In genomic region chr1:208243851-208244583, GRCh38 we compare ENCODE assay signal across 9 cellular contexts. TPM values are rescaled to one million over a fixed set of nuclear protein-coding genes. Genes with fewer than 3 reads are reported as not detected.
DNase-seq lines count a peak whose midpoint lies in the region; ATAC-seq, FAIRE-seq and TF ChIP-seq lines count a peak whose summit lies in the region.
"Had no signal": no experiment of that assay in that cellular context is flagged by ENCODE, and none has a peak within 500 bp of the region (broad histone marks: within the 10 kb centered on the region; RNA-seq: fewer than 3 reads in every experiment).

A gene with protein sequence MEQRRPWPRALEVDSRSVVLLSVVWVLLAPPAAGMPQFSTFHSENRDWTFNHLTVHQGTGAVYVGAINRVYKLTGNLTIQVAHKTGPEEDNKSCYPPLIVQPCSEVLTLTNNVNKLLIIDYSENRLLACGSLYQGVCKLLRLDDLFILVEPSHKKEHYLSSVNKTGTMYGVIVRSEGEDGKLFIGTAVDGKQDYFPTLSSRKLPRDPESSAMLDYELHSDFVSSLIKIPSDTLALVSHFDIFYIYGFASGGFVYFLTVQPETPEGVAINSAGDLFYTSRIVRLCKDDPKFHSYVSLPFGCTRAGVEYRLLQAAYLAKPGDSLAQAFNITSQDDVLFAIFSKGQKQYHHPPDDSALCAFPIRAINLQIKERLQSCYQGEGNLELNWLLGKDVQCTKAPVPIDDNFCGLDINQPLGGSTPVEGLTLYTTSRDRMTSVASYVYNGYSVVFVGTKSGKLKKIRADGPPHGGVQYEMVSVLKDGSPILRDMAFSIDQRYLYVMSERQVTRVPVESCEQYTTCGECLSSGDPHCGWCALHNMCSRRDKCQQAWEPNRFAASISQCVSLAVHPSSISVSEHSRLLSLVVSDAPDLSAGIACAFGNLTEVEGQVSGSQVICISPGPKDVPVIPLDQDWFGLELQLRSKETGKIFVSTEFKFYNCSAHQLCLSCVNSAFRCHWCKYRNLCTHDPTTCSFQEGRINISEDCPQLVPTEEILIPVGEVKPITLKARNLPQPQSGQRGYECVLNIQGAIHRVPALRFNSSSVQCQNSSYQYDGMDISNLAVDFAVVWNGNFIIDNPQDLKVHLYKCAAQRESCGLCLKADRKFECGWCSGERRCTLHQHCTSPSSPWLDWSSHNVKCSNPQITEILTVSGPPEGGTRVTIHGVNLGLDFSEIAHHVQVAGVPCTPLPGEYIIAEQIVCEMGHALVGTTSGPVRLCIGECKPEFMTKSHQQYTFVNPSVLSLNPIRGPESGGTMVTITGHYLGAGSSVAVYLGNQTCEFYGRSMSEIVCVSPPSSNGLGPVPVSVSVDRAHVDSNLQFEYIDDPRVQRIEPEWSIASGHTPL (N-terminal part only) (minus strand): TSS chr1:208244384. CDS start chr1:208217922, 26,462 bp downstream.

- H3K4me1 ChIP-seq in HepG2 (ENCODE audit: insufficient read depth, low read length), result peaks cover 64% of the 10 kb centered on the region

- TF ChIP-seq CTCF in HepG2 (CRISPR knock-in tag; IDR thresholded peaks at IDR 0.05), result no peak; the same call in 1 of the 2 replicates

- peak within 1 kb of the TSS; percentile 51 for H3K9ac ChIP-seq in HepG2 (ENCODE audit: insufficient read depth, low read depth, low read length)

- TF ChIP-seq POLR2A in HepG2 (IDR thresholded peaks at IDR 0.05; ENCODE audit: insufficient read depth in 1 of 2, low read depth in 2 of 2, low read length in 2 of 2), result no peak

- H4K20me1 ChIP-seq in HepG2 (ENCODE audit: insufficient read depth, low read length), result no peaks in the 10 kb centered on the region

- H3K79me2 ChIP-seq in HepG2 (ENCODE audit: insufficient read depth, low read length), result no peaks in the 10 kb centered on the region

- DNase-seq in DMS114 treated with DMSO at 0.1 percent for 48 hours (lab: John Stamatoyannopoulos, UW; ENCODE audit: unreplicated experiment), result peak; percentile 7
- DNase-seq in NCI-H526 (lab: John Stamatoyannopoulos, UW), result peak; percentile 57 to 87
- DNase-seq in activated CD4-positive, alpha-beta T cell treated with anti-CD3 and anti-CD28 coated beads, Interleukin-2, amount 50 U/mL, for 48 hours, result peak; percentile 57 to 65
- DNase-seq in dermis microvascular lymphatic vessel endothelial cell (ENCODE audit: low read depth in 2 of 2), result peak in 1 of 2 donors; percentile 81
- peak; percentile 52 for DNase-seq in HepG2 (ENCODE audit: low spot score)
- DNase-seq in stimulated activated CD4-positive, alpha-beta T cell treated with anti-CD3 and anti-CD28 coated beads, Interleukin-4, amount 100 ng/mL, for 4 hours, result peak; percentile 41 to 52

- TF ChIP-seq EP300 in HepG2 (IDR thresholded peaks at IDR 0.05; ENCODE audit: low read depth in 2 of 2, low read length in 2 of 2) (no peak), HepG2 (CRISPR knock-in tag; IDR thresholded peaks at IDR 0.05; ENCODE audit: borderline replicate concordance) (no peak)

- intact Hi-C loops in HepG2 (cut with micrococcal nuclease; ENCODE audit: unreplicated experiment), result no loop called here

- no peaks in the 10 kb centered on the region for H3K36me3 ChIP-seq in HepG2 (replicated peaks in 1 of 2; ENCODE audit: control insufficient read depth in 1 of 2, insufficient read depth in 2 of 2, low read length in 2 of 2)

- peak within 1 kb of the TSS; percentile 11 for H3K27ac ChIP-seq in HepG2 (ENCODE audit: extremely low read length, insufficient read depth, low read length)

- no peak within 1 kb of the TSS for H2AFZ ChIP-seq in HepG2 (ENCODE audit: low read length)

- WGBS in HepG2 (ENCODE audit: low lambda C conversion rate), result under 1% methylated on average over 29 of the region's 84 CpGs

- H3K9me3 ChIP-seq in HepG2 (ENCODE audit: low read length), result no peaks in the 10 kb centered on the region

- CTCF ChIA-PET in HepG2 (lab: Yijun Ruan, JAX; ENCODE audit: low intra/inter-chr PET ratio, low total read pairs), result interaction anchor here (2.0 to 2.2 kb wide), 2 partner anchors 112 to 222 kb away, joined by 17 to 24 read pairs; no protein-coding TSS in a partner anchor

- TF ChIP-seq RAD21 in HepG2 (CRISPR knock-in tag; IDR thresholded peaks at IDR 0.05), result no peak; the same call in 1 of the 2 replicates

- POLR2A ChIA-PET in HepG2 (lab: Yijun Ruan, JAX), result interaction anchor here (0.9 to 1.9 kb wide), 8 partner anchors 9 to 124 kb away, joined by 3 to 8 read pairs (median 4); no protein-coding TSS in a partner anchor

- in situ Hi-C loops in HepG2 (cut with HindIII; ENCODE audit: extremely low pct_ligation_motif_present, low pct_unique_long_range_greater_than_20kb), result loop anchor here (5.0 kb wide), 1 partner anchor 112 kb away; no protein-coding TSS in a partner anchor

- no peak for FAIRE-seq in HepG2 (lab: Jason Lieb, UNC)
- FAIRE-seq: TTC549 had no signal

- H3K27me3 ChIP-seq in HepG2 (ENCODE audit: control insufficient read depth in 1 of 2, insufficient read depth in 2 of 2, low read length in 2 of 2), result peaks cover 0 to 21% of the 10 kb centered on the region in 2 experiments; a peak in 2 of 5 replicates

- BruUV-seq in HepG2 (replicated peaks; lab: Mats Ljungman, UMichigan), result no TSS peak

- peak within 1 kb of the TSS; percentile 65 to 81 (median 80) for H3K4me3 ChIP-seq in HepG2 (replicated peaks in 1 of 3; ENCODE audit: insufficient read depth in 1 of 3, low read depth in 2 of 3, low read length in 3 of 3)

- peak within 1 kb of the TSS; percentile 92 for H3K4me2 ChIP-seq in HepG2 (ENCODE audit: low read depth, low read length)

- ATAC-seq in HG03039 (IDR thresholded peaks at IDR 0.05; ENCODE audit: unreplicated experiment), result peak; percentile 45
- ATAC-seq in HepG2, result peak; percentile 67
- no peak for ATAC-seq in HG02642 (IDR thresholded peaks at IDR 0.05; ENCODE audit: poor library complexity, unreplicated experiment)

TF ChIP-seq in HepG2, 621 proteins besides CTCF, POLR2A, EP300 and RAD21 (continues in another document):
- TF ChIP-seq NR2F2 (IDR thresholded peaks at IDR 0.05; ENCODE audit: borderline replicate concordance, low read depth), result no peak
- no peak for TF ChIP-seq ERF (CRISPR knock-in tag; IDR thresholded peaks at IDR 0.05)
- no peak for TF ChIP-seq TOPORS (CRISPR knock-in tag; IDR thresholded peaks at IDR 0.05)
- TF ChIP-seq ZFY (CRISPR knock-in tag; IDR thresholded peaks at IDR 0.05), result peak; percentile 8; the same call in 1 of the 2 replicates
- TF ChIP-seq ZNF746 (CRISPR knock-in tag; IDR thresholded peaks at IDR 0.05), result no peak
- no peak for TF ChIP-seq JDP2 (CRISPR knock-in tag; IDR thresholded peaks at IDR 0.05; ENCODE audit: borderline replicate concordance)
- TF ChIP-seq ISL2 (CRISPR knock-in tag; IDR thresholded peaks at IDR 0.05), result no peak
- TF ChIP-seq ZNF546 (CRISPR knock-in tag; conservative IDR thresholded peaks at IDR 0.05), result no peak
- TF ChIP-seq SIX4 (CRISPR knock-in tag; IDR thresholded peaks at IDR 0.05), result no peak
- TF ChIP-seq FOXJ3 (CRISPR knock-in tag; IDR thresholded peaks at IDR 0.05; ENCODE audit: borderline replicate concordance), result no peak
- peak; percentile 54; the same call in 1 of the 2 replicates for TF ChIP-seq SAP130 (CRISPR knock-in tag; IDR thresholded peaks at IDR 0.05; ENCODE audit: low read depth)
- TF ChIP-seq KAT7 (CRISPR knock-in tag; IDR thresholded peaks at IDR 0.05; ENCODE audit: borderline replicate concordance), result no peak
- TF ChIP-seq, protein P1, sequence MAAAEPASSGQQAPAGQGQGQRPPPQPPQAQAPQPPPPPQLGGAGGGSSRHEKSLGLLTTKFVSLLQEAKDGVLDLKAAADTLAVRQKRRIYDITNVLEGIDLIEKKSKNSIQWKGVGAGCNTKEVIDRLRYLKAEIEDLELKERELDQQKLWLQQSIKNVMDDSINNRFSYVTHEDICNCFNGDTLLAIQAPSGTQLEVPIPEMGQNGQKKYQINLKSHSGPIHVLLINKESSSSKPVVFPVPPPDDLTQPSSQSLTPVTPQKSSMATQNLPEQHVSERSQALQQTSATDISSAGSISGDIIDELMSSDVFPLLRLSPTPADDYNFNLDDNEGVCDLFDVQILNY (CRISPR knock-in tag; conservative IDR thresholded peaks at IDR 0.05), result no peak
- TF ChIP-seq ZNF441 (CRISPR knock-in tag; IDR thresholded peaks at IDR 0.05; ENCODE audit: borderline replicate concordance), result no peak
- no peak for TF ChIP-seq ZBTB25 (CRISPR knock-in tag; IDR thresholded peaks at IDR 0.05)

RNA-seq across cellular contexts. Expression of the gene that starts here (rescaled TPM):
- 40.8 and 54.7 TPM in 2 replicates for total RNA-seq in dermis microvascular lymphatic vessel endothelial cell
- 0.24 and 1.1 TPM in 2 replicates for total RNA-seq in HepG2 (2016; rRNA removed; fragmentation: Illumina TruSeq; extraction: Trizol)
- under 0.01 and 0.18 TPM in 2 replicates for total RNA-seq in HepG2 (2016; cell fraction: cytosol; rRNA removed; fragmentation: Illumina TruSeq; extraction: Trizol; ENCODE audit: low read depth)
- total RNA-seq in HepG2 (2016; cell fraction: insoluble cytoplasmic fraction; rRNA removed; fragmentation: Illumina TruSeq; extraction: Trizol), result 0.22 and 0.71 TPM in 2 replicates
- 0.28 and 0.49 TPM in 2 replicates for total RNA-seq in HepG2 (2016; cell fraction: membrane; rRNA removed; fragmentation: Illumina TruSeq; extraction: Trizol)
- 1.5 and 1.9 TPM in 2 replicates for total RNA-seq in HepG2 (2016; cell fraction: nucleus; rRNA removed; fragmentation: Illumina TruSeq; extraction: Trizol)
- polyA plus RNA-seq in HepG2 (2011; rRNA removed), result 2.1 TPM in 2 replicates
- polyA plus RNA-seq in HepG2 (2011; cell fraction: cytosol; rRNA removed), result 0.59 and 1.1 TPM in 2 replicates
- 8.7 and 12.0 TPM in 2 replicates for polyA plus RNA-seq in HepG2 (2011; cell fraction: nucleus; rRNA removed)
- 1.0 and 1.7 TPM in 2 replicates for polyA plus RNA-seq in HepG2 (2012)
- 0.03 and 0.07 TPM in 2 replicates for polyA plus RNA-seq in HepG2 (2016; cell fraction: cytosol; fragmentation: Illumina TruSeq; extraction: Trizol; ENCODE audit: low read depth)
- 0.33 and 0.36 TPM in 2 replicates for polyA plus RNA-seq in HepG2 (2016; cell fraction: insoluble cytoplasmic fraction; fragmentation: Illumina TruSeq; extraction: Trizol; ENCODE audit: low read depth)
- 0.17 and 0.33 TPM in 2 replicates for polyA plus RNA-seq in HepG2 (2016; cell fraction: membrane; fragmentation: Illumina TruSeq; extraction: Trizol; ENCODE audit: low read depth)
- polyA plus RNA-seq in HepG2 (2016; cell fraction: nucleus; fragmentation: Illumina TruSeq; extraction: Trizol; ENCODE audit: insufficient read depth, low read depth), result 3.2 and 3.4 TPM in 2 replicates
- polyA minus RNA-seq in HepG2 (2011; rRNA and poly(A)+ RNA removed; ENCODE audit: low replicate concordance), result 6.7 and 14.5 TPM in 2 replicates
- 1.8 and 3.3 TPM in 2 replicates for polyA minus RNA-seq in HepG2 (2011; cell fraction: cytosol; rRNA and poly(A)+ RNA removed)
- 7.1 and 8.1 TPM in 2 replicates for polyA minus RNA-seq in HepG2 (2011; cell fraction: nucleus; rRNA and poly(A)+ RNA removed)

Comparison
In these comparisons a context has a peak if more than half of its experiments do, and no peak if none do; other contexts are left out.
1. RNA of the gene that starts here (total RNA-seq): 40.8 to 54.7 TPM in dermis microvascular lymphatic vessel endothelial cell; under 0.01 to 1.9 TPM in HepG2; every median in the first group is over 10 times any median in the second.